ENCODE assay signal across 29 cellular contexts in the genomic region with DNA sequence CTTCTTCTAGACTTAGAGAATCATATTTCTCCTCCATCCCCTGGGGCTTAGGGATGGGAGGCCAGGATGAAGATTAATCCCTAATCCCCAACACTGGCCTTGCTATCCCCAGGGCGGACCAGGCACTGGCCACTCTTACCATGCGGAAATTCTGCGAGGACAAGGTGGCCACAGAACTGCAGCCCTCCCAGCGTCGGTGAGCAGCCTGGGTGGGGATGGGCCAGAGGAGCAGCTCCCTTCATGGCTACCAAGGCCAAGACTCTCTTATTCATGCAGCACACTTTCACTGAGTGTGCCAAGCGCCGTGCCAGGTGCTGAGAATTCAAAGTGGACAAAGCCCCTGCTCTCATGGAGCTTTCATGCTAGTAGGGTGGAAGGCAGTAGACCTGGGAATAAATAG. TPM values are rescaled to one million over a fixed set of nuclear protein-coding genes. Genes with fewer than 3 reads are reported as not detected.
DNase-seq lines count a peak whose midpoint lies in the region; ATAC-seq, FAIRE-seq and TF ChIP-seq lines count a peak whose summit lies in the region.
"Had no signal": no experiment of that assay in that cellular context is flagged by ENCODE, and none has a peak within 500 bp of the region (broad histone marks: within the 10 kb centered on the region; RNA-seq: fewer than 3 reads in every experiment).

No MANE protein-coding gene starts in this region.

- peaks cover 4% of the 10 kb centered on the region for H4K20me1 ChIP-seq in astrocyte (ENCODE audit: insufficient read depth, low read length)

- H3K27ac Mint-ChIP-seq in astrocyte (ENCODE audit: unreplicated experiment) (no peak overlapping the region), mesothelial cell of epicardium (peak overlapping the region; percentile 26)
- no peak overlapping the region for H3K27ac Mint-ChIP-seq in activated naive CD4-positive, alpha-beta T cell treated with anti-CD3 and anti-CD28 coated beads, Interleukin-2, amount 10 ng/mL, durations not matched to agents 7 days and 5 days
- H3K27ac Mint-ChIP-seq: activated CD8-positive, alpha-beta T cell treated with anti-CD3 and anti-CD28 coated beads, Interleukin-2, amount 10 ng/mL, durations not matched to agents 7 days and 5 days; CD8-positive, alpha-beta T cell; memory B cell had no signal

- ATAC-seq in GM19035 (IDR thresholded peaks at IDR 0.05; ENCODE audit: unreplicated experiment) = no peak
- ATAC-seq: activated CD8-positive, alpha-beta T cell treated with anti-CD3 and anti-CD28 coated beads, Interleukin-2, amount 10 ng/mL, durations not matched to agents 7 days and 5 days; CD8-positive, alpha-beta T cell; naive thymus-derived CD4-positive, alpha-beta T cell had no signal

- H3K4me3 ChIP-seq in astrocyte (ENCODE audit: insufficient read depth, low read depth, low read length) (no peak overlapping the region), stomach smooth muscle (ENCODE audit: low read length in 2 of 2) (no peak overlapping the region)
- H3K4me3 ChIP-seq: cardiac muscle cell, MG63, SJCRH30 had no signal

- TF ChIP-seq CTCF in astrocyte (IDR thresholded peaks at IDR 0.05; ENCODE audit: insufficient read depth, low read depth, low read length) = no peak
- no peak for TF ChIP-seq CTCF in mesothelial cell of epicardium (IDR thresholded peaks at IDR 0.05; ENCODE audit: unreplicated experiment)

- no peaks in the 10 kb centered on the region for H3K27me3 ChIP-seq in astrocyte (ENCODE audit: insufficient read depth, low read length)
- no peaks in the 10 kb centered on the region for H3K27me3 ChIP-seq in stomach smooth muscle (ENCODE audit: control insufficient read depth in 1 of 2, insufficient read depth in 2 of 2, low read length in 2 of 2)
- H3K27me3 ChIP-seq: cardiac muscle cell, MG63, SJCRH30 had no signal

- H3K36me3 Mint-ChIP-seq in astrocyte (ENCODE audit: low read depth, unreplicated experiment) (peaks cover 18% of the 10 kb centered on the region), mesothelial cell of epicardium (peaks cover 4% of the 10 kb centered on the region)
- no peaks in the 10 kb centered on the region for H3K36me3 Mint-ChIP-seq in activated naive CD4-positive, alpha-beta T cell treated with anti-CD3 and anti-CD28 coated beads, Interleukin-2, amount 10 ng/mL, durations not matched to agents 7 days and 5 days
- H3K36me3 Mint-ChIP-seq: CD8-positive, alpha-beta T cell; memory B cell; naive thymus-derived CD4-positive, alpha-beta T cell had no signal

- no peak for FAIRE-seq in astrocyte (lab: Jason Lieb, UNC)
- FAIRE-seq: A204.1, endothelial cell of umbilical vein, TTC549 had no signal

- peaks cover 22% of the 10 kb centered on the region for H3K4me1 Mint-ChIP-seq in astrocyte (ENCODE audit: low read depth, unreplicated experiment)
- peaks cover 28% of the 10 kb centered on the region for H3K4me1 Mint-ChIP-seq in mesothelial cell of epicardium
- peaks cover 21% of the 10 kb centered on the region for H3K4me1 Mint-ChIP-seq in activated naive CD4-positive, alpha-beta T cell treated with anti-CD3 and anti-CD28 coated beads, Interleukin-2, amount 10 ng/mL, durations not matched to agents 7 days and 5 days

- H3K4me2 ChIP-seq in astrocyte (ENCODE audit: low read length) = no peak overlapping the region

- H3K4me1 ChIP-seq in astrocyte (ENCODE audit: insufficient read depth, low read length) (peaks cover 26% of the 10 kb centered on the region), stomach smooth muscle (ENCODE audit: control insufficient read depth, insufficient read depth, low read length) (peaks cover 61% of the 10 kb centered on the region)

- H2AFZ ChIP-seq in astrocyte (ENCODE audit: low read depth, low read length) = no peak overlapping the region

- H3K27ac ChIP-seq in astrocyte (ENCODE audit: low read depth, low read length) = no peak overlapping the region
- peak overlapping the region; percentile 18 for H3K27ac ChIP-seq in stomach smooth muscle (ENCODE audit: low read length)
- H3K27ac ChIP-seq: cardiac muscle cell, SJCRH30 had no signal

- H3K9ac ChIP-seq in astrocyte (ENCODE audit: low read length) = no peak overlapping the region
- H3K9ac ChIP-seq in stomach smooth muscle (ENCODE audit: low read length in 2 of 2) = peak overlapping the region in 1 of 2 donors; percentile 13

- peak; percentile 58 for DNase-seq in activated effector memory CD4-positive, alpha-beta T cell treated with anti-CD3 and anti-CD28 coated beads, Interleukin-2, amount 50 U/mL, for 16 hours
- no peak for DNase-seq in activated effector memory CD4-positive, alpha-beta T cell treated with Interleukin-2 at 50 U/mL for 16 hours
- DNase-seq in astrocyte (ENCODE audit: low read depth) (no peak), mesothelial cell of epicardium (ENCODE audit: low spot score in 2 of 2, unreplicated experiment in 2 of 2) (no peak), DMS114 treated with DMSO at 0.1 percent for 48 hours (lab: John Stamatoyannopoulos, UW; ENCODE audit: unreplicated experiment) (no peak)
- DNase-seq in activated naive CD4-positive, alpha-beta T cell treated with anti-CD3 and anti-CD28 coated beads, Interleukin-2, amount 10 ng/mL, durations not matched to agents 7 days and 5 days = no peak
- DNase-seq: activated CD4-positive, CD25-positive, alpha-beta regulatory T cell treated with anti-CD3 and anti-CD28 coated beads, Interleukin-2, amount 50 U/mL, for 72 hours; activated CD8-positive, alpha-beta T cell treated with anti-CD3 and anti-CD28 coated beads, Interleukin-2, amount 10 ng/mL, durations not matched to agents 7 days and 5 days; activated gamma-delta T cell treated with Interleukin-2 at 50 U/mL for 16 hours; activated T-cell treated with anti-CD3 and anti-CD28 coated beads for 4 hours; AML-193; CD8-positive, alpha-beta T cell; dermis blood vessel endothelial cell; DMS153; KBM-7; kidney glomerular epithelial cell; MG63; naive thymus-derived CD4-positive, alpha-beta T cell; NCI-H1417; NCI-H2107; NCI-H510A; SJCRH30 had no signal

- H3K9me3 ChIP-seq in astrocyte (ENCODE audit: insufficient read depth, low read depth, low read length) (no peaks in the 10 kb centered on the region), stomach smooth muscle (ENCODE audit: control insufficient read depth in 2 of 2, low read length in 2 of 2) (no peaks in the 10 kb centered on the region)
- H3K9me3 ChIP-seq: MG63, SJCRH30 had no signal

- CTCF ChIA-PET in activated naive CD4-positive, alpha-beta T cell treated with anti-CD3 and anti-CD28 coated beads, Interleukin-2, amount 10 ng/mL, durations not matched to agents 7 days and 5 days (lab: Charles Lee) = interaction anchor here (1.2 to 6.2 kb wide), 5 partner anchors 8 to 43 kb away, joined by 3 to 33 read pairs (median 6); no protein-coding TSS in a partner anchor

- H3K27me3 Mint-ChIP-seq in astrocyte (ENCODE audit: low read depth, unreplicated experiment) (peaks cover 1% of the 10 kb centered on the region), mesothelial cell of epicardium (ENCODE audit: low read depth) (no peaks in the 10 kb centered on the region)
- H3K27me3 Mint-ChIP-seq in activated naive CD4-positive, alpha-beta T cell treated with anti-CD3 and anti-CD28 coated beads, Interleukin-2, amount 10 ng/mL, durations not matched to agents 7 days and 5 days = peaks cover 51% of the 10 kb centered on the region
- H3K27me3 Mint-ChIP-seq: naive thymus-derived CD4-positive, alpha-beta T cell had no signal

- H3K4me3 Mint-ChIP-seq in astrocyte (ENCODE audit: unreplicated experiment) (peak overlapping the region; percentile 28), mesothelial cell of epicardium (no peak overlapping the region)
- H3K4me3 Mint-ChIP-seq in activated naive CD4-positive, alpha-beta T cell treated with anti-CD3 and anti-CD28 coated beads, Interleukin-2, amount 10 ng/mL, durations not matched to agents 7 days and 5 days = no peak overlapping the region
- H3K4me3 Mint-ChIP-seq: activated CD8-positive, alpha-beta T cell treated with anti-CD3 and anti-CD28 coated beads, Interleukin-2, amount 10 ng/mL, durations not matched to agents 7 days and 5 days; CD8-positive, alpha-beta T cell; memory B cell; naive thymus-derived CD4-positive, alpha-beta T cell had no signal

- H3K9me3 Mint-ChIP-seq in astrocyte (ENCODE audit: unreplicated experiment) = peaks cover 2% of the 10 kb centered on the region
- H3K9me3 Mint-ChIP-seq in mesothelial cell of epicardium = no peaks in the 10 kb centered on the region
- no peaks in the 10 kb centered on the region for H3K9me3 Mint-ChIP-seq in activated naive CD4-positive, alpha-beta T cell treated with anti-CD3 and anti-CD28 coated beads, Interleukin-2, amount 10 ng/mL, durations not matched to agents 7 days and 5 days
- H3K9me3 Mint-ChIP-seq: CD8-positive, alpha-beta T cell; memory B cell; naive thymus-derived CD4-positive, alpha-beta T cell had no signal

- H3K36me3 ChIP-seq in astrocyte (ENCODE audit: insufficient read depth, low read length) (peaks cover 4% of the 10 kb centered on the region), stomach smooth muscle (ENCODE audit: control insufficient read depth in 2 of 2, insufficient read depth in 2 of 2, low read length in 2 of 2) (peaks cover 6 to 35% of the 10 kb centered on the region in 2 donors)
- H3K36me3 ChIP-seq: cardiac muscle cell, SJCRH30 had no signal

- peaks cover 5% of the 10 kb centered on the region for H3K79me2 ChIP-seq in astrocyte (ENCODE audit: insufficient read depth, low read length)

RNA-seq across cellular contexts. Expression of gene TNS2, which starts 7.0 kb away (rescaled TPM):
- total RNA-seq in astrocyte = 15.4 and 21.1 TPM in 2 replicates
- total RNA-seq in mesothelial cell of epicardium = 78.8 to 91.7 TPM (median 86.4 TPM) in 3 replicates

RNA-seq across cellular contexts. Expression of gene SPRYD3, which starts 22.3 kb away (rescaled TPM):
- total RNA-seq in astrocyte (21.8 and 22.8 TPM in 2 replicates), mesothelial cell of epicardium (20.2 to 20.9 TPM (median 20.6 TPM) in 3 replicates)

RNA-seq across cellular contexts. Expression of gene IGFBP6, which starts 40.6 kb away (rescaled TPM):
- total RNA-seq in astrocyte (20.8 and 26.3 TPM in 2 replicates), mesothelial cell of epicardium (70.3 to 77.2 TPM (median 75.6 TPM) in 3 replicates)

RNA-seq across cellular contexts. Expression of gene SOAT2, which starts 46.4 kb away (rescaled TPM):
- total RNA-seq in astrocyte (not detected in 2 replicates), mesothelial cell of epicardium (0.13 to 0.40 TPM (median 0.20 TPM) in 3 replicates)
- total RNA-seq: dermis blood vessel endothelial cell, endothelial cell of umbilical vein, SJCRH30 had no signal

RNA-seq across cellular contexts. Expression of gene EIF4B, which starts 50.6 kb away (rescaled TPM):
- total RNA-seq in astrocyte = 231 and 242 TPM in 2 replicates
- total RNA-seq in mesothelial cell of epicardium = 544 to 576 TPM (median 554 TPM) in 3 replicates
